ENCODE assay signal across 19 cellular contexts in the genomic region with DNA sequence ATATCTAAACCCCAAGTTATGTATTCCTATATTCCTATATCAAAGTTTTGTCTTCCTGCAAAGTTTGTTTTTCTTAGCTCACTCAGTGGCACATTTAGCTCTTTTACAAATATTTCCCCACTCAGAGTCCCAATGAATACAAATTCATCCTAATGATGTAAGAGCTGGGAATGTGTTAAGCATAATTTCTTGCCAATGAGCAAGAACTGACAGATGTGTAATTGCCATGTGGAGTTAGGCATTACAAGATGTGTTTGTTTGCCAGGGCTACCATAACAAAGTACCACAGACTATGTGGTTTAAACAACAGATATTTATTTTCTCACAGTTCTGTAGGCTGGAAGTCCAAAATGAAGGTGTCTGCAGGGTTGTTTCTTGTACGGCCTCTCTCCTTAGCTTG.
DNase-seq lines count a peak whose midpoint lies in the region; ATAC-seq and TF ChIP-seq lines count a peak whose summit lies in the region.
"Had no signal": no experiment of that assay in that cellular context is flagged by ENCODE, and none has a peak within 500 bp of the region (broad histone marks: within the 10 kb centered on the region; RNA-seq: fewer than 3 reads in every experiment).

No MANE protein-coding gene starts in this region.

- no peaks in the 10 kb centered on the region for H3K36me3 ChIP-seq in mammary epithelial cell (ENCODE audit: insufficient read depth, low read length)
- H3K36me3 ChIP-seq: BE2C had no signal

- no peak overlapping the region for H3K23ac ChIP-seq in H9 (ENCODE audit: insufficient read length, low read depth, low read length)

- H4K20me1 ChIP-seq in mammary epithelial cell (ENCODE audit: insufficient read depth, low read length) (no peaks in the 10 kb centered on the region), H9 (ENCODE audit: control insufficient read depth, insufficient read depth, insufficient read length) (no peaks in the 10 kb centered on the region)

- no peak overlapping the region for H2BK12ac ChIP-seq in H9 (ENCODE audit: insufficient read length, low read depth, low read length)

- in situ Hi-C loops in mammary epithelial cell (cut with MboI; ENCODE audit: low sequenced_read_pairs in 2 of 2): no loop called here

- no TSS peak for BruUV-seq in mammary epithelial cell (replicated peaks; lab: Mats Ljungman, UMichigan)

- WGBS in mammary epithelial cell (ENCODE audit: low coverage, missing lambda C conversion rate): 100% methylated on average over 1 of the region's 1 CpG
- WGBS in H9 (ENCODE audit: extremely low coverage, insufficient read length, low lambda C conversion rate): no CpG with 5 or more reads among the region's 1 CpG

- H3K23me2 ChIP-seq in H9 (ENCODE audit: insufficient read length, low read depth, low read length, poor library complexity, severe bottlenecking): no peaks in the 10 kb centered on the region

- no peak overlapping the region for H2BK5ac ChIP-seq in H9 (ENCODE audit: insufficient read length, low read length)

- no peaks in the 10 kb centered on the region for H3K27me3 ChIP-seq in mammary epithelial cell (ENCODE audit: insufficient read depth, low read length)
- H3K27me3 ChIP-seq in H9 (ENCODE audit: insufficient read depth, low read length): no peaks in the 10 kb centered on the region
- H3K27me3 ChIP-seq: BE2C had no signal

- H3K79me1 ChIP-seq in H9 (ENCODE audit: insufficient read depth, low read depth, low read length, poor library complexity, severe bottlenecking): no peaks in the 10 kb centered on the region

- TF ChIP-seq CTCF in mammary epithelial cell (conservative IDR thresholded peaks at IDR 0.05 in 1 of 2, IDR thresholded peaks at IDR 0.05 in 1 of 2; ENCODE audit: extremely low read depth in 1 of 2, insufficient read depth in 1 of 2, low read depth in 1 of 2, low read length in 2 of 2): no peak
- TF ChIP-seq CTCF in endothelial cell (IDR thresholded peaks at IDR 0.05; ENCODE audit: unreplicated experiment): no peak
- TF ChIP-seq CTCF in fibroblast of mammary gland (conservative IDR thresholded peaks at IDR 0.05; ENCODE audit: control insufficient read depth, insufficient read depth, low read depth, low read length): no peak
- no peak for TF ChIP-seq CTCF in GM20000 (IDR thresholded peaks at IDR 0.05; ENCODE audit: extremely low read depth, missing control alignments)
- TF ChIP-seq CTCF in H9 (conservative IDR thresholded peaks at IDR 0.05): no peak

- no peak overlapping the region for H4K5ac ChIP-seq in H9 (ENCODE audit: insufficient read length, low read depth, low read length)

- H3K4me3 ChIP-seq in mammary epithelial cell (replicated peaks in 1 of 3; ENCODE audit: insufficient read depth in 1 of 3, low read depth in 2 of 3, low read length in 3 of 3) (no peak overlapping the region), fibroblast of mammary gland (ENCODE audit: control insufficient read depth, low read depth, low read length) (no peak overlapping the region)
- H3K4me3 ChIP-seq: GM23248 had no signal

- H3K4me2 ChIP-seq in mammary epithelial cell (ENCODE audit: insufficient read depth, low read depth, low read length) (peak overlapping the region; percentile 81), H9 (ENCODE audit: insufficient read depth, insufficient read length, low read length) (no peak overlapping the region)

- H4K91ac ChIP-seq in H9 (ENCODE audit: insufficient read length, low read depth, low read length): no peak overlapping the region

- H3K14ac ChIP-seq in H9 (ENCODE audit: insufficient read depth, low read length): no peak overlapping the region

- no peaks in the 10 kb centered on the region for H3K27me3 Mint-ChIP-seq in endothelial cell (ENCODE audit: unreplicated experiment)
- H3K27me3 Mint-ChIP-seq in activated naive CD8-positive, alpha-beta T cell treated with anti-CD3 and anti-CD28 coated beads, Interleukin-2, amount 50 U/mL, for 24 hours: no peaks in the 10 kb centered on the region
- no peaks in the 10 kb centered on the region for H3K27me3 Mint-ChIP-seq in H9 (ENCODE audit: low read depth)
- H3K27me3 Mint-ChIP-seq: CD4-positive, CD25-positive, alpha-beta regulatory T cell; CD8-positive, alpha-beta memory T cell had no signal

- H3K4me1 Mint-ChIP-seq in endothelial cell (ENCODE audit: unreplicated experiment) (peaks cover 16% of the 10 kb centered on the region), H9 (peaks cover 0 to 5% of the 10 kb centered on the region in 2 experiments; a peak in 2 of 4 replicates)
- no peaks in the 10 kb centered on the region for H3K4me1 Mint-ChIP-seq in activated naive CD8-positive, alpha-beta T cell treated with anti-CD3 and anti-CD28 coated beads, Interleukin-2, amount 50 U/mL, for 24 hours
- H3K4me1 Mint-ChIP-seq: CD4-positive, CD25-positive, alpha-beta regulatory T cell; CD8-positive, alpha-beta memory T cell had no signal

- H3K9me3 ChIP-seq in mammary epithelial cell (replicated peaks; ENCODE audit: insufficient read depth, low read length) (no peaks in the 10 kb centered on the region), H9 (ENCODE audit: control insufficient read depth, low read depth, low read length) (no peaks in the 10 kb centered on the region)
- H3K9me3 ChIP-seq: BE2C had no signal

- no peak overlapping the region for H3K56ac ChIP-seq in H9 (ENCODE audit: insufficient read length, low read depth, low read length)

- H3K4me3 Mint-ChIP-seq in endothelial cell (ENCODE audit: unreplicated experiment): no peak overlapping the region
- no peak overlapping the region for H3K4me3 Mint-ChIP-seq in activated naive CD8-positive, alpha-beta T cell treated with anti-CD3 and anti-CD28 coated beads, Interleukin-2, amount 50 U/mL, for 24 hours
- H3K4me3 Mint-ChIP-seq in H9: no peak overlapping the region
- H3K4me3 Mint-ChIP-seq: CD4-positive, CD25-positive, alpha-beta regulatory T cell; CD8-positive, alpha-beta memory T cell had no signal

- H3K79me2 ChIP-seq in mammary epithelial cell (ENCODE audit: insufficient read depth, low read length) (no peaks in the 10 kb centered on the region), H9 (ENCODE audit: insufficient read depth, low read length) (no peaks in the 10 kb centered on the region)

- H3K4me1 ChIP-seq in mammary epithelial cell (ENCODE audit: insufficient read depth, low read length): peaks cover 45% of the 10 kb centered on the region
- H3K4me1 ChIP-seq in H9 (ENCODE audit: insufficient read depth, low read length): no peaks in the 10 kb centered on the region
- H3K4me1 ChIP-seq: BE2C had no signal

- H3K27ac ChIP-seq in mammary epithelial cell (ENCODE audit: insufficient read depth, low read depth, low read length) (peak overlapping the region; percentile 83), H9 (ENCODE audit: insufficient read length, low read depth, low read length) (no peak overlapping the region)
- H3K27ac ChIP-seq: GM23248, HL-60 had no signal

- no peak for ATAC-seq in activated naive CD8-positive, alpha-beta T cell treated with anti-CD3 and anti-CD28 coated beads, Interleukin-2, amount 50 U/mL, for 24 hours

- no peak overlapping the region for H3K4ac ChIP-seq in H9 (ENCODE audit: low read depth, low read length)

- H3K27ac Mint-ChIP-seq in endothelial cell (ENCODE audit: unreplicated experiment) (peak overlapping the region; percentile 16), H9 (no peak overlapping the region)
- no peak overlapping the region for H3K27ac Mint-ChIP-seq in activated naive CD8-positive, alpha-beta T cell treated with anti-CD3 and anti-CD28 coated beads, Interleukin-2, amount 50 U/mL, for 24 hours
- H3K27ac Mint-ChIP-seq: CD4-positive, CD25-positive, alpha-beta regulatory T cell; CD8-positive, alpha-beta memory T cell had no signal

- H2BK15ac ChIP-seq in H9 (ENCODE audit: low read depth, low read length): no peak overlapping the region

- intact Hi-C loops in mammary epithelial cell (cut with micrococcal nuclease): loop anchor here (1.0 kb wide), 1 partner anchor 12 kb away; no protein-coding TSS in a partner anchor

- H3K9me3 Mint-ChIP-seq in endothelial cell (ENCODE audit: unreplicated experiment): no peaks in the 10 kb centered on the region
- H3K9me3 Mint-ChIP-seq in activated naive CD8-positive, alpha-beta T cell treated with anti-CD3 and anti-CD28 coated beads, Interleukin-2, amount 50 U/mL, for 24 hours: peaks cover 14% of the 10 kb centered on the region
- peaks cover 3 to 13% of the 10 kb centered on the region in 2 experiments; a peak in 4 of 5 replicates for H3K9me3 Mint-ChIP-seq in H9

- CTCF ChIA-PET in mammary epithelial cell (lab: Charles Lee; ENCODE audit: low non-redundant PET): no interaction called here

- H3K18ac ChIP-seq in H9 (ENCODE audit: insufficient read length, low read depth, low read length): no peak overlapping the region

- DNase-seq in mammary epithelial cell (peak; percentile 40), endothelial cell (ENCODE audit: low spot score) (no peak), fibroblast of mammary gland (ENCODE audit: low read depth) (peak; percentile 5), GM20000 (ENCODE audit: low spot score) (no peak), mesenteric fat pad (ENCODE audit: low spot score) (no peak), H9 (no peak)
- DNase-seq in activated naive CD8-positive, alpha-beta T cell treated with anti-CD3 and anti-CD28 coated beads, Interleukin-2, amount 50 U/mL, for 24 hours: no peak
- DNase-seq: ACHN; BE2C; C1 segment of cervical spinal cord; CD4-positive, CD25-positive, alpha-beta regulatory T cell; CD8-positive, alpha-beta memory T cell; COR-L47; DMS 273 treated with DMSO at 0.1 percent for 48 hours; DND-41; EL; GM23248; HCEC 1CT had no signal

- no peak overlapping the region for H4K8ac ChIP-seq in H9 (replicated peaks; ENCODE audit: insufficient read length, low read depth, low read length)

- H2BK20ac ChIP-seq in H9 (ENCODE audit: low read depth, low read length, poor library complexity, severe bottlenecking): no peak overlapping the region

- no peak overlapping the region for H3K9ac ChIP-seq in mammary epithelial cell (ENCODE audit: insufficient read depth, low read length)
- no peak overlapping the region for H3K9ac ChIP-seq in H9 (ENCODE audit: extremely low read depth, insufficient read length, low read length)
- H3K9ac ChIP-seq: GM23248 had no signal

- H2AK5ac ChIP-seq in H9 (ENCODE audit: insufficient read length, low read length): no peak overlapping the region

- dilution Hi-C loops in mammary epithelial cell (cut with HindIII; ENCODE audit: low sequenced_read_pairs): no loop called here

- peaks cover 5% of the 10 kb centered on the region for H3K36me3 Mint-ChIP-seq in endothelial cell (ENCODE audit: low read depth, unreplicated experiment)
- H3K36me3 Mint-ChIP-seq in activated naive CD8-positive, alpha-beta T cell treated with anti-CD3 and anti-CD28 coated beads, Interleukin-2, amount 50 U/mL, for 24 hours (ENCODE audit: low read depth): no peaks in the 10 kb centered on the region
- peaks cover 0 to 13% (median 5%) of the 10 kb centered on the region in 3 experiments; a peak in 6 of 7 replicates for H3K36me3 Mint-ChIP-seq in H9 (ENCODE audit: insufficient read depth in 1 of 3, low read depth in 3 of 3)
- H3K36me3 Mint-ChIP-seq: CD4-positive, CD25-positive, alpha-beta regulatory T cell had no signal

- H2BK120ac ChIP-seq in H9 (ENCODE audit: low read depth, low read length, poor library complexity, severe bottlenecking): no peak overlapping the region

- no peak overlapping the region for H3T11ph ChIP-seq in H9 (ENCODE audit: low read length)

- H2AFZ ChIP-seq in mammary epithelial cell (ENCODE audit: low read depth, low read length) (peak overlapping the region; percentile 14), H9 (ENCODE audit: low read length) (no peak overlapping the region)
- H2AFZ ChIP-seq: GM23248 had no signal

Comparison
In these comparisons a context has a peak if more than half of its experiments do, and no peak if none do; other contexts are left out.
1. DNase-seq: peak in mammary epithelial cell (single experiment) and fibroblast of mammary gland (single experiment); none in endothelial cell (single experiment), GM20000 (single experiment), mesenteric fat pad (single experiment), activated naive CD8-positive, alpha-beta T cell treated with anti-CD3 and anti-CD28 coated beads, Interleukin-2, amount 50 U/mL, for 24 hours (single experiment) and H9 (single experiment).